Comparison of ENCODE assay signal across 35 cellular contexts in genomic region chr22:19166421-19166820, GRCh38. TPM values are rescaled to one million over a fixed set of nuclear protein-coding genes. Genes with fewer than 3 reads are reported as not detected.
"Had no signal": no experiment of that assay in that cellular context is flagged by ENCODE, and none has a peak within 500 bp of the region (broad histone marks: within the 10 kb centered on the region; RNA-seq: fewer than 3 reads in every experiment).

No MANE protein-coding gene starts in this region.

- FAIRE-seq: colon, endometrium, islet of Langerhans, keratinocyte had no signal

- H3K36me3 ChIP-seq: esophagus squamous epithelium, gastrocnemius medialis, heart right ventricle, left lung, lower lobe of right lung had no signal

- H3K4me3 Mint-ChIP-seq: dendritic cell treated with granulocyte-macrophage colony-stimulating factor and Interleukin-4, amounts not matched to agents 40 ng/mL and 50 ng/mL, for 4 days; effector memory CD8-positive, alpha-beta T cell; endodermal cell; mesothelial cell of epicardium had no signal

- H3K9me3 Mint-ChIP-seq: dendritic cell treated with granulocyte-macrophage colony-stimulating factor and Interleukin-4, amounts not matched to agents 40 ng/mL and 50 ng/mL, for 4 days; effector memory CD8-positive, alpha-beta T cell; mesothelial cell of epicardium had no signal

- H3K27ac Mint-ChIP-seq: dendritic cell treated with granulocyte-macrophage colony-stimulating factor and Interleukin-4, amounts not matched to agents 40 ng/mL and 50 ng/mL, for 4 days; effector memory CD8-positive, alpha-beta T cell; endodermal cell; mesothelial cell of epicardium; naive B cell had no signal

- H3K36me3 Mint-ChIP-seq: mesothelial cell of epicardium, naive B cell had no signal

- H3K4me3 ChIP-seq: coronary artery, esophagus squamous epithelium, gastrocnemius medialis, heart right ventricle, left lung, lower lobe of right lung, mucosa of descending colon had no signal

- H3K27ac ChIP-seq: coronary artery, epithelial cell of prostate, esophagus squamous epithelium, gastrocnemius medialis, heart right ventricle, left lung, lower lobe of right lung had no signal

- DNase-seq: effector CD8-positive, alpha-beta T cell; effector memory CD8-positive, alpha-beta T cell; endodermal cell; erythroblast; esophagus squamous epithelium; foreskin fibroblast; foreskin melanocyte; gastrocnemius medialis; glutamatergic neuron; head of caudate nucleus; heart right ventricle; hippocampal formation; left cardiac atrium; left lung; left ventricle myocardium superior; lower lobe of right lung; mesenchymal stem cell; mucosa of descending colon; naive B cell had no signal

- ATAC-seq: effector memory CD8-positive, alpha-beta T cell; esophagus mucosa; gastrocnemius medialis; heart right ventricle; left cardiac atrium; left lung; left ventricle myocardium superior; lower lobe of right lung; mucosa of descending colon had no signal

- H3K9me3 ChIP-seq: esophagus squamous epithelium, gastrocnemius medialis, left lung, lower lobe of right lung, mucosa of descending colon had no signal

RNA-seq across cellular contexts. Expression of gene GSC2, which starts 16.3 kb away (rescaled TPM):
- total RNA-seq: dermis microvascular lymphatic vessel endothelial cell, endodermal cell, esophagus mucosa, esophagus squamous epithelium, gastrocnemius medialis, glomerular endothelial cell, heart right ventricle, kidney epithelial cell, left cardiac atrium, left lung, left ventricle myocardium superior, lower lobe of right lung, lung microvascular endothelial cell, mesenteric fat pad, mesothelial cell of epicardium, mucosa of descending colon, myocyte had no signal
- polyA plus RNA-seq: heart right ventricle, keratinocyte had no signal

RNA-seq across cellular contexts. Expression of gene TSSK2, which starts 35.3 kb away (rescaled TPM):
- total RNA-seq: dermis microvascular lymphatic vessel endothelial cell, endodermal cell, esophagus mucosa, glomerular endothelial cell, kidney epithelial cell, left cardiac atrium, left lung, left ventricle myocardium superior, lower leg skin, lower lobe of right lung, lung microvascular endothelial cell, mesenteric fat pad, mesothelial cell of epicardium, mucosa of descending colon, myocyte had no signal
- polyA plus RNA-seq: keratinocyte had no signal
